In the genomic region with DNA sequence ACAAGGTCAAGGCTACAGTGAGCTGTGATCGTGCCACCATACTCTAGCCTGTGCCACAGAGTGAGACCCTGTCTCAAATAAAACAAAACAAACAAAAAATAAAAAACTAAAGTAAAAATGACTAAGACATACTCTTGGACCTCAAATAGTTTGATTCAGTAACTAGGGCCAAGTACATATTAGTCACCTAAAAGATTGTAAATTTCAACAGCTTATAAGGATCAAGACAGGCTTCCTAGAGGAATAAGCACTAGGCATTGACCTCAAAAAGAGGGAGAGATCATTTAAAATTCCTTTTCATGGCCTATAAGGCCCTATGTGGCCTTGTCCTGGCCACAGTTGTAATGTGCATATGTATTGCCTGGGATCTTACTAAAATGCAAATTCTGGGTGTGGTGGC, we compare ENCODE assay signal across 1 cellular context.
TF ChIP-seq lines count a peak whose summit lies in the region.

No MANE protein-coding gene starts in this region.

TF ChIP-seq in IMR-90, 13 proteins besides CTCF, POLR2A, EP300 and RAD21 (continued from another document):
- no peak for TF ChIP-seq RCOR1 (IDR thresholded peaks at IDR 0.05; ENCODE audit: insufficient replicate concordance, low read length)
- TF ChIP-seq RFX5 (IDR thresholded peaks at IDR 0.05; ENCODE audit: low read depth, low read length): no peak
- TF ChIP-seq BHLHE40 (IDR thresholded peaks at IDR 0.05; ENCODE audit: low read depth, low read length): no peak
- no peak for TF ChIP-seq CEBPB (IDR thresholded peaks at IDR 0.05; ENCODE audit: low read depth, low read length)
- TF ChIP-seq MAZ (IDR thresholded peaks at IDR 0.05; ENCODE audit: borderline replicate concordance, low read depth, low read length): no peak
- TF ChIP-seq, protein P1, sequence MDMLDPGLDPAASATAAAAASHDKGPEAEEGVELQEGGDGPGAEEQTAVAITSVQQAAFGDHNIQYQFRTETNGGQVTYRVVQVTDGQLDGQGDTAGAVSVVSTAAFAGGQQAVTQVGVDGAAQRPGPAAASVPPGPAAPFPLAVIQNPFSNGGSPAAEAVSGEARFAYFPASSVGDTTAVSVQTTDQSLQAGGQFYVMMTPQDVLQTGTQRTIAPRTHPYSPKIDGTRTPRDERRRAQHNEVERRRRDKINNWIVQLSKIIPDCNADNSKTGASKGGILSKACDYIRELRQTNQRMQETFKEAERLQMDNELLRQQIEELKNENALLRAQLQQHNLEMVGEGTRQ (IDR thresholded peaks at IDR 0.05; ENCODE audit: low read depth, low read length): no peak
- no peak for TF ChIP-seq CHD1 (IDR thresholded peaks at IDR 0.05; ENCODE audit: low read depth, low read length)
- TF ChIP-seq FOS (IDR thresholded peaks at IDR 0.05; ENCODE audit: low read depth, low read length): no peak
- TF ChIP-seq NFE2L2 (IDR thresholded peaks at IDR 0.05; ENCODE audit: low read depth, low read length): no peak
- TF ChIP-seq, protein P2, sequence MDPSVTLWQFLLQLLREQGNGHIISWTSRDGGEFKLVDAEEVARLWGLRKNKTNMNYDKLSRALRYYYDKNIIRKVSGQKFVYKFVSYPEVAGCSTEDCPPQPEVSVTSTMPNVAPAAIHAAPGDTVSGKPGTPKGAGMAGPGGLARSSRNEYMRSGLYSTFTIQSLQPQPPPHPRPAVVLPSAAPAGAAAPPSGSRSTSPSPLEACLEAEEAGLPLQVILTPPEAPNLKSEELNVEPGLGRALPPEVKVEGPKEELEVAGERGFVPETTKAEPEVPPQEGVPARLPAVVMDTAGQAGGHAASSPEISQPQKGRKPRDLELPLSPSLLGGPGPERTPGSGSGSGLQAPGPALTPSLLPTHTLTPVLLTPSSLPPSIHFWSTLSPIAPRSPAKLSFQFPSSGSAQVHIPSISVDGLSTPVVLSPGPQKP (IDR thresholded peaks at IDR 0.05; ENCODE audit: borderline replicate concordance, low read depth, low read length): no peak
- no peak for TF ChIP-seq SMC3 (IDR thresholded peaks at IDR 0.05; ENCODE audit: low read depth, low read length)
- TF ChIP-seq MAFK (IDR thresholded peaks at IDR 0.05; ENCODE audit: low read depth, low read length): no peak
TF ChIP-seq in IMR-90: peak in this region for 0.
